Comparison of ENCODE assay signal across 8 cellular contexts in the genomic region with DNA sequence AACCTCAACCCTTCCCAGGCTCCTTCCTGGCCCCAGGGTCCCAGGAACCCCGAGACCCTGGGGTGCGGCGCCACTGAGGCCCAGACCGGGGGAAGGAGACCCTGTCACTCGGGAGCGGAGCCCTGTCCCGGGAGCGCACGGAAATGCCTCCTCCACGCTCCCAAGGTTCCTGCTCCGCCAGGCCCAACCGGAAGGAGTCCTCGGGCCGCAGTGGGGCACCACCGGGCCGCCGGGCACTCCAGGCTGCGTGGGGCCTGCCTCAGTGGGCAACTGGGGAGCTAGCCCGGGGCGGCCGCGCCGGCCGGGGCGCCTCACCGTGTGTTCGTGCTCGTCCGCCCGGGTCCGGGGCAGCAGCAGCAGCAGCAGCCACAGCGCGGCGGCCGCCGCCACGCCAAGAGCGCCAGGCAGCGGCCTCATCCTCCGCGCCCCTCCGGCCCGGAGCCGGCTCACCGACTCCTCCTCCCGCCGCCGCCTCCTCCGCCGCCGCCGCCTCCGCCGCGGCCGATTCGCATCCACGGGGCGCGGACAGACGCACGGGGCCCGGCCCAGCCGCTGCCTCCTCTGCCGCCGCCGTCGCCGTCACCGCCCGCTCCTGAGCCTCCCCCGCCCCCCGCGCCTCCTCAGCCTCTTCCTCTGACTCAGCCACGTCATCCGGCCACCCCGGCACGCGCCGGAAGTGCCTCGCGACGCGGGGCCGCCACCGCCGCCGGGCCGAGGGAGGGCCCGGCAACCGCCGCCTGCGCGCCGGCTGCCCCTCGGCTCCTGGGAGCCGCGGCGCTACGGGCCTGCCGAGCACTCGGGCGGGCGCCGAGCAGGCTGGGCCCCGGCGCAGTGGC.
DNase-seq lines count a peak whose midpoint lies in the region; ATAC-seq and TF ChIP-seq lines count a peak whose summit lies in the region.

TSS of gene TM9SF3 (minus strand) at position 594 of the 836 bp plus-strand sequence. CDS start at position 417, 177 bp downstream.

- in situ Hi-C loops in ACHN (cut with HindIII; ENCODE audit: low pct_ligation_motif_present, low pct_unique_long_range_greater_than_20kb, low sequenced_read_pairs): no loop called here

- DNase-seq in ACHN: peak; percentile 90
- DNase-seq in NCI-H446 (lab: John Stamatoyannopoulos, UW): peak; percentile 37 to 79
- DNase-seq in activated CD4-positive, alpha-beta T cell treated with anti-CD3 and anti-CD28 coated beads for 48 hours: peak; percentile 94
- peak; percentile 93 for DNase-seq in coronary artery (ENCODE audit: low spot score)
- DNase-seq in left kidney (ENCODE audit: low read depth, low spot score): peak; percentile 97
- peak; percentile 94 for DNase-seq in stimulated activated CD4-positive, alpha-beta T cell treated with anti-CD3 and anti-CD28 coated beads, Interleukin-2, amount 100 ng/mL, for 24 hours

- H3K27ac ChIP-seq in coronary artery: peak within 1 kb of the TSS; percentile 94 to 100

- peak within 1 kb of the TSS; percentile 96 for H3K4me3 ChIP-seq in coronary artery

- ATAC-seq in GM18858 (IDR thresholded peaks at IDR 0.05; ENCODE audit: unreplicated experiment): peak; percentile 39
- ATAC-seq in HG03097 (IDR thresholded peaks at IDR 0.05; ENCODE audit: low FRiP score, unreplicated experiment): peak; percentile 63

- TF ChIP-seq CTCF in coronary artery (IDR thresholded peaks at IDR 0.05): no peak

Comparison
In these comparisons a context has a peak if more than half of its experiments do, and no peak if none do; other contexts are left out.
1. Peak in every context shown above with its lines: DNase-seq, ATAC-seq, H3K4me3 ChIP-seq and H3K27ac ChIP-seq.